Comparison of ENCODE assay signal across 9 cellular contexts in the genomic region with DNA sequence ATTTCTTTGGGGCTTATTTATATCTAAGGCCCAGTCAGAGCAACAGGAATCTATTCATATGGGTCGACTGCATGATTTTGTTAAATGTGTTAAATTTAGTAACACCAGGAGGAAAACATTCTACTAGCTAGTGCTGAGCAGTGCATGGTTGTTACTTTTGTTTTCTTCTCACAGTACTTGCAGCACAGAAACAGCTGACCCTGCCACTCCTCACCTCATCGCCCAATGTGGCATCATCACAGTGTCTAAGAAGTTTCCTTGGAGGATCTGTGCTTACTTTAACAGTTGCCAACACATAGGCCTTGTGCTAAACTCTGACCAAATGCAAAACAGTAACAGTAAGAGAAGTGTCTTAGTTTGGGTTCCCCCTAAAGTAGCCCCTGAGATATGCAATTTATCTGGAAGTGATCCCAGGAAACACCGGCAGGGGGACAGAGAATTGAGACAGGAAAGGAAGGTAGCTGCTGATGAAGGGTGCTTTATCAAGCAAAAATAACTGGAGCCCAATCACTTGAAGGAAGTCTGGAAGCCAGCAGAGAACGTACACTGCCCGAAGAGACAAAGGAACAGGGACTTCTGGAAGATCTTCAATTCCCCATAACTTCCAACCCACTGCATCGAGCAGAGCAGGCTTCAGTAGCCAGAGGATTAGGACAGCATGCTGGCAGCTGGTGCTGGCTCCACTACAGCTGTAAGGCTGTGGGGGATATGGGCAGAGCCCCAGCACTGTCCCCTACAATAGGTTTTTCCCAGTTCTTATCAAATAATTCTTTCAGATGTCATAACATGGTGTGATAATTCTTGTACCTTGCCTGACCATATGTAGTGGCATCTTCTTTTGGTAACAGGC. TPM values are rescaled to one million over a fixed set of nuclear protein-coding genes. Genes with fewer than 3 reads are reported as not detected.
A peak's percentile ranks its signal among the peaks of the same experiment; 100 is the strongest.
DNase-seq lines count a peak whose midpoint lies in the region; ATAC-seq and TF ChIP-seq lines count a peak whose summit lies in the region.
"Had no signal": no experiment of that assay in that cellular context is flagged by ENCODE, and none has a peak within 500 bp of the region (broad histone marks: within the 10 kb centered on the region; RNA-seq: fewer than 3 reads in every experiment).

No MANE protein-coding gene starts in this region.

- no peaks in the 10 kb centered on the region for H3K79me1 ChIP-seq in IMR-90 (ENCODE audit: low read depth in 1 of 2, low read length in 2 of 2)

- H3K14ac ChIP-seq in IMR-90 (replicated peaks; ENCODE audit: low read depth, low read length): no peak overlapping the region

- TF ChIP-seq CTCF in IMR-90 (conservative IDR thresholded peaks at IDR 0.05; ENCODE audit: low read depth, low read length) (peak; percentile 48), body of pancreas (IDR thresholded peaks at IDR 0.05) (peak in 5 of 7 experiments; percentile 6 to 33 (median 16)), left lung (IDR thresholded peaks at IDR 0.05) (peak in 1 of 2 donors; percentile 34)

- H4K20me1 ChIP-seq in IMR-90 (ENCODE audit: insufficient read depth, low read length): no peaks in the 10 kb centered on the region

- peaks cover 4% of the 10 kb centered on the region for H3K27me3 Mint-ChIP-seq in activated T-cell treated with anti-CD3 and anti-CD28 coated beads, Interleukin-2, amount 50 U/mL, for 24 hours

- TF ChIP-seq RAD21 in IMR-90 (IDR thresholded peaks at IDR 0.05; ENCODE audit: low read length): peak; percentile 45

- H3K9me3 ChIP-seq in IMR-90 (ENCODE audit: control insufficient read depth, insufficient read depth, low read length) (peaks cover 2% of the 10 kb centered on the region), body of pancreas (no peaks in the 10 kb centered on the region), left lung (no peaks in the 10 kb centered on the region)

- H3K56ac ChIP-seq in IMR-90 (ENCODE audit: extremely low read depth, insufficient read depth, low read length): no peak overlapping the region

- intact Hi-C loops in IMR-90 (cut with micrococcal nuclease): no loop called here
- intact Hi-C loops in body of pancreas (cut with DNase I): no loop called here
- intact Hi-C loops in left lung (cut with DNase I): no loop called here

- in situ Hi-C loops in IMR-90 (cut with MboI; ENCODE audit: low sequenced_read_pairs): no loop called here

- no CpG with 5 or more reads among the region's 6 CpGs for WGBS in IMR-90 (ENCODE audit: extremely low coverage in 2 of 2, insufficient read length in 1 of 2), 2 experiments
- 58 to 62% methylated on average over 6 of the region's 6 CpGs for WGBS in body of pancreas, 2 donors

- no peak for TF ChIP-seq POLR2A in IMR-90 (IDR thresholded peaks at IDR 0.05; ENCODE audit: low read depth, low read length)
- TF ChIP-seq POLR2A in body of pancreas (IDR thresholded peaks at IDR 0.05): no peak

- peaks cover 3% of the 10 kb centered on the region for H3K9me3 Mint-ChIP-seq in activated T-cell treated with anti-CD3 and anti-CD28 coated beads, Interleukin-2, amount 50 U/mL, for 24 hours

- no peaks in the 10 kb centered on the region for H3K9me1 ChIP-seq in IMR-90 (ENCODE audit: insufficient read depth, low read length)

- no peak overlapping the region for H3K27ac Mint-ChIP-seq in activated T-cell treated with anti-CD3 and anti-CD28 coated beads, Interleukin-2, amount 50 U/mL, for 24 hours

- peak; percentile 3 for DNase-seq in IMR-90
- no peak for DNase-seq in body of pancreas
- peak; percentile 6 to 20 for DNase-seq in hippocampal formation (lab: John Stamatoyannopoulos, UW)
- DNase-seq in activated T-cell treated with anti-CD3 and anti-CD28 coated beads, Interleukin-2, amount 50 U/mL, for 24 hours: no peak
- no peak for DNase-seq in left lung
- DNase-seq: NCI-H345 had no signal

- H2AK9ac ChIP-seq in IMR-90 (replicated peaks; ENCODE audit: low read depth, low read length, poor library complexity): no peak overlapping the region

- no peak overlapping the region for H3K4me2 ChIP-seq in IMR-90 (ENCODE audit: low read depth, low read length)

- H3K36me3 ChIP-seq in IMR-90 (ENCODE audit: control insufficient read depth, insufficient read depth, low read length) (no peaks in the 10 kb centered on the region), body of pancreas (replicated peaks in 1 of 2; ENCODE audit: insufficient read depth in 1 of 2, low read depth in 2 of 2) (no peaks in the 10 kb centered on the region), left lung (no peaks in the 10 kb centered on the region)

- no peak overlapping the region for H3K4ac ChIP-seq in IMR-90 (ENCODE audit: low read depth, low read length)

- ATAC-seq in IMR-90 (ENCODE audit: low read depth): peak; percentile 24; the same call in 1 of the 2 replicates
- ATAC-seq in body of pancreas: no peak
- no peak for ATAC-seq in GM18517 (IDR thresholded peaks at IDR 0.05; ENCODE audit: unreplicated experiment)
- no peak for ATAC-seq in left lung
- ATAC-seq: sciatic nerve had no signal

- H2AFZ ChIP-seq in IMR-90 (replicated peaks; ENCODE audit: low read length, poor library complexity): peak overlapping the region; percentile 4

- no peaks in the 10 kb centered on the region for H3K4me1 ChIP-seq in IMR-90 (ENCODE audit: control insufficient read depth, insufficient read depth, low read length)
- H3K4me1 ChIP-seq in body of pancreas: no peaks in the 10 kb centered on the region
- peaks cover 0 to 8% of the 10 kb centered on the region in 2 donors for H3K4me1 ChIP-seq in left lung

- no peak overlapping the region for H4K5ac ChIP-seq in IMR-90 (ENCODE audit: low read depth, low read length)

- no peaks in the 10 kb centered on the region for H3K4me1 Mint-ChIP-seq in activated T-cell treated with anti-CD3 and anti-CD28 coated beads, Interleukin-2, amount 50 U/mL, for 24 hours (ENCODE audit: low read depth)

- no peak overlapping the region for H4K8ac ChIP-seq in IMR-90 (ENCODE audit: low read depth in 2 of 2, low read length in 2 of 2)

- no peak overlapping the region for H3K27ac ChIP-seq in IMR-90 (ENCODE audit: insufficient read depth, low read length)
- no peak overlapping the region for H3K27ac ChIP-seq in body of pancreas
- peak overlapping the region; percentile 54 for H3K27ac ChIP-seq in temporal lobe (ENCODE audit: low read depth, low read length)
- H3K27ac ChIP-seq in left lung: no peak overlapping the region

- BruUV-seq in IMR-90 (replicated peaks; lab: Mats Ljungman, UMichigan): no TSS peak

- no peak overlapping the region for H2BK5ac ChIP-seq in IMR-90 (ENCODE audit: low read depth, low read length, poor library complexity, severe bottlenecking)

- H3K9ac ChIP-seq in IMR-90 (ENCODE audit: low read depth, low read length): no peak overlapping the region

- no peak overlapping the region for H2AK5ac ChIP-seq in IMR-90 (ENCODE audit: low read depth, low read length)

- dilution Hi-C loops in IMR-90 (cut with HindIII; ENCODE audit: low sequenced_read_pairs, unreplicated experiment): no loop called here

- H3K36me3 Mint-ChIP-seq in activated T-cell treated with anti-CD3 and anti-CD28 coated beads, Interleukin-2, amount 50 U/mL, for 24 hours (ENCODE audit: low read depth): no peaks in the 10 kb centered on the region

- no peak overlapping the region for H3K4me3 Mint-ChIP-seq in activated T-cell treated with anti-CD3 and anti-CD28 coated beads, Interleukin-2, amount 50 U/mL, for 24 hours

- POLR2A ChIA-PET in IMR-90 (lab: Charles Lee; ENCODE audit: unreplicated experiment): no interaction called here

- H3K4me3 ChIP-seq in IMR-90 (ENCODE audit: insufficient read depth, low read depth, low read length): no peak overlapping the region
- no peak overlapping the region for H3K4me3 ChIP-seq in body of pancreas
- no peak overlapping the region for H3K4me3 ChIP-seq in left lung

- no peak overlapping the region for H2BK120ac ChIP-seq in IMR-90 (ENCODE audit: low read depth, low read length)

- H3K23ac ChIP-seq in IMR-90 (ENCODE audit: low read depth, low read length): no peak overlapping the region

- no peak overlapping the region for H3K18ac ChIP-seq in IMR-90 (ENCODE audit: low read depth, low read length)

- no peak overlapping the region for H4K91ac ChIP-seq in IMR-90 (ENCODE audit: insufficient read depth, low read depth, low read length)

- no peak overlapping the region for H2BK20ac ChIP-seq in IMR-90 (ENCODE audit: low read depth, low read length)

- no peak overlapping the region for H2BK15ac ChIP-seq in IMR-90 (ENCODE audit: low read depth, low read length)

- CTCF ChIA-PET in IMR-90 (lab: Yijun Ruan, JAX): interaction anchor here (0.8 to 1.8 kb wide), 3 partner anchors 10 to 101 kb away, joined by 4 to 8 read pairs (median 6); no protein-coding TSS in a partner anchor

- H3K27me3 ChIP-seq in IMR-90 (ENCODE audit: control insufficient read depth, insufficient read depth, low read length) (no peaks in the 10 kb centered on the region), body of pancreas (no peaks in the 10 kb centered on the region), left lung (no peaks in the 10 kb centered on the region)

TF ChIP-seq in IMR-90, 13 proteins besides CTCF, POLR2A, EP300 and RAD21:
- TF ChIP-seq SMC3 (IDR thresholded peaks at IDR 0.05; ENCODE audit: low read depth, low read length) (peak; percentile 54), RFX5 (IDR thresholded peaks at IDR 0.05; ENCODE audit: low read depth, low read length) (no peak), CEBPB (IDR thresholded peaks at IDR 0.05; ENCODE audit: low read depth, low read length) (no peak)

RNA-seq across cellular contexts. Expression of a gene that starts 36.0 kb away (rescaled TPM):
- 5.0 and 10.3 TPM in 2 replicates for total RNA-seq in IMR-90 (2012; rRNA removed)
- polyA plus RNA-seq in IMR-90 (2012; rRNA removed): 1.3 and 2.7 TPM in 2 replicates
- polyA plus RNA-seq in IMR-90 (2012; cell fraction: cytosol; rRNA removed): 0.47 and 0.73 TPM in 2 replicates
- polyA plus RNA-seq in IMR-90 (2012; cell fraction: nucleus; rRNA removed; ENCODE audit: low replicate concordance): 0.90 and 4.3 TPM in 2 replicates
- total RNA-seq in body of pancreas: 10 to 100 TPM in 1 of 2 donors, 1 to 10 TPM in 1; 7.3 to 12.5 TPM
- 10.3 TPM for total RNA-seq in temporal lobe
- 10 to 100 TPM; 11.4 to 12.1 TPM for total RNA-seq in left lung

Comparison
In these comparisons a context has a peak if more than half of its experiments do, and no peak if none do; other contexts are left out.
1. DNase-seq: peak in IMR-90 (single experiment) and hippocampal formation (2 of 2); none in body of pancreas (0 of 4), activated T-cell treated with anti-CD3 and anti-CD28 coated beads, Interleukin-2, amount 50 U/mL, for 24 hours (single experiment) and left lung (0 of 2).